ENCODE assay signal across 26 cellular contexts in the genomic region with DNA sequence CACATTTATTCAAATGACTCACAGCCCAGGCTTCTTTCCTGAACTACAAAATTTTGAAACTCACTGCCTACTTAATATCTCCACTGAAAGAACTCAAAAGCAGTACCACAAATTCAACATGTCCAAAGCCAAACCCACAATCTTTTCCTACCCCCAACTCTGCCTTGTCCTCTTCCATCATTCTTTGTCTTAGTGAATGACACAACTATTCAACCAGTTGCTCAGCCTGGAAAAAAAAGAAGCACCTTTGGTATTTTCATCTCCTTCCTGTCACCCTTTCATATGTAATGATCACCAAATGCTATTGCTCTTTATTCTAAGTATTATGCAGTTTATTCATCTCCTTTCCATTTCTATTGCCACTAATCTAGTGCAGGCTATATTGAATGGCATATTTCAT.
"Had no signal": no experiment of that assay in that cellular context is flagged by ENCODE, and none has a peak within 500 bp of the region (broad histone marks: within the 10 kb centered on the region; RNA-seq: fewer than 3 reads in every experiment).

No MANE protein-coding gene starts in this region.

- H3K4me3 ChIP-seq: adrenal gland, gastroesophageal sphincter, left lung, lower lobe of right lung, right atrium auricular region, stomach, suprapubic skin, tibial artery, upper lobe of right lung had no signal

- H3K9me3 Mint-ChIP-seq: activated B cell treated with CpG ODN at 0.5 μM for 24 hours; effector memory CD8-positive, alpha-beta T cell had no signal

- H3K9me3 ChIP-seq: adrenal gland, gastroesophageal sphincter, left lung, lower lobe of right lung, right atrium auricular region, stomach, suprapubic skin, tibial artery, upper lobe of right lung had no signal

- H3K27me3 Mint-ChIP-seq: activated B cell treated with CpG ODN at 0.5 μM for 24 hours; activated CD8-positive, alpha-beta memory T cell treated with anti-CD3 and anti-CD28 coated beads, Interleukin-2, amount 10 ng/mL, durations not matched to agents 7 days and 5 days; effector memory CD8-positive, alpha-beta T cell; stimulated activated naive B cell treated with anti-CD40 and anti-IgM and Interleukin-4, amounts not matched to agents 10 μg/mL and 1 μg/mL and 100 μg/mL, for 72 hours had no signal

- DNase-seq: activated B cell treated with CpG ODN at 0.5 μM for 24 hours; activated CD4-positive, alpha-beta T cell treated with anti-CD3 and anti-CD28 coated beads for 36 hours; activated CD8-positive, alpha-beta memory T cell treated with anti-CD3 and anti-CD28 coated beads, Interleukin-2, amount 10 ng/mL, durations not matched to agents 7 days and 5 days; activated CD8-positive, alpha-beta T cell treated with anti-CD3 and anti-CD28 coated beads, Interleukin-2, amount 10 ng/mL, durations not matched to agents 7 days and 5 days; activated naive CD4-positive, alpha-beta T cell; activated T-cell treated with anti-CD3 and anti-CD28 coated beads, Interleukin-2, amount 50 U/mL, for 48 hours; adrenal gland; aorta; brain microvascular endothelial cell; cortex of kidney; effector memory CD8-positive, alpha-beta T cell; hippocampal formation; left lung; lower lobe of right lung; mesenchymal stem cell; natural killer cell; stimulated activated CD4-positive, alpha-beta T cell treated with anti-CD3 and anti-CD28 coated beads, Interleukin-15, amount 100 ng/mL, for 24 hours; stimulated activated CD4-positive, alpha-beta T cell treated with anti-CD3 and anti-CD28 coated beads, Interleukin-2, amount 100 ng/mL, for 24 hours; stimulated activated naive B cell treated with anti-CD40 and anti-IgM and Interleukin-4, amounts not matched to agents 10 μg/mL and 1 μg/mL and 100 μg/mL, for 72 hours; stomach; tibial artery; upper lobe of right lung had no signal

- H3K4me1 Mint-ChIP-seq: activated B cell treated with CpG ODN at 0.5 μM for 24 hours; activated CD4-positive, alpha-beta T cell treated with anti-CD3 and anti-CD28 coated beads for 36 hours; activated CD8-positive, alpha-beta memory T cell treated with anti-CD3 and anti-CD28 coated beads, Interleukin-2, amount 10 ng/mL, durations not matched to agents 7 days and 5 days; natural killer cell; stimulated activated naive B cell treated with anti-CD40 and anti-IgM and Interleukin-4, amounts not matched to agents 10 μg/mL and 1 μg/mL and 100 μg/mL, for 72 hours had no signal

- H3K36me3 Mint-ChIP-seq: activated CD8-positive, alpha-beta memory T cell treated with anti-CD3 and anti-CD28 coated beads, Interleukin-2, amount 10 ng/mL, durations not matched to agents 7 days and 5 days; natural killer cell; stimulated activated naive B cell treated with anti-CD40 and anti-IgM and Interleukin-4, amounts not matched to agents 10 μg/mL and 1 μg/mL and 100 μg/mL, for 72 hours had no signal

- H3K27ac ChIP-seq: adrenal gland, brain microvascular endothelial cell, gastroesophageal sphincter, left lung, lower lobe of right lung, right atrium auricular region, stomach, suprapubic skin, tibial artery, upper lobe of right lung had no signal

- ATAC-seq: activated CD4-positive, alpha-beta T cell treated with anti-CD3 and anti-CD28 coated beads for 36 hours; activated CD8-positive, alpha-beta memory T cell treated with anti-CD3 and anti-CD28 coated beads, Interleukin-2, amount 10 ng/mL, durations not matched to agents 7 days and 5 days; activated CD8-positive, alpha-beta T cell treated with anti-CD3 and anti-CD28 coated beads, Interleukin-2, amount 10 ng/mL, durations not matched to agents 7 days and 5 days; effector memory CD8-positive, alpha-beta T cell; gastroesophageal sphincter; left lung; lower lobe of right lung; natural killer cell; stimulated activated naive B cell treated with anti-CD40 and anti-IgM and Interleukin-4, amounts not matched to agents 10 μg/mL and 1 μg/mL and 100 μg/mL, for 72 hours; upper lobe of right lung had no signal

- H3K4me1 ChIP-seq: adrenal gland, gastroesophageal sphincter, left lung, lower lobe of right lung, right atrium auricular region, stomach, suprapubic skin, tibial artery, upper lobe of right lung had no signal

- H3K36me3 ChIP-seq: adrenal gland, brain microvascular endothelial cell, gastroesophageal sphincter, left lung, lower lobe of right lung, right atrium auricular region, stomach, suprapubic skin, tibial artery, upper lobe of right lung had no signal

- H3K27ac Mint-ChIP-seq: activated B cell treated with CpG ODN at 0.5 μM for 24 hours; activated CD4-positive, alpha-beta T cell treated with anti-CD3 and anti-CD28 coated beads for 36 hours; activated CD8-positive, alpha-beta memory T cell treated with anti-CD3 and anti-CD28 coated beads, Interleukin-2, amount 10 ng/mL, durations not matched to agents 7 days and 5 days; activated CD8-positive, alpha-beta T cell treated with anti-CD3 and anti-CD28 coated beads, Interleukin-2, amount 10 ng/mL, durations not matched to agents 7 days and 5 days; activated naive CD8-positive, alpha-beta T cell; effector memory CD8-positive, alpha-beta T cell; natural killer cell; stimulated activated naive B cell treated with anti-CD40 and anti-IgM and Interleukin-4, amounts not matched to agents 10 μg/mL and 1 μg/mL and 100 μg/mL, for 72 hours had no signal

- H3K4me3 Mint-ChIP-seq: activated B cell treated with CpG ODN at 0.5 μM for 24 hours; activated CD4-positive, alpha-beta T cell treated with anti-CD3 and anti-CD28 coated beads for 36 hours; activated CD8-positive, alpha-beta memory T cell treated with anti-CD3 and anti-CD28 coated beads, Interleukin-2, amount 10 ng/mL, durations not matched to agents 7 days and 5 days; activated CD8-positive, alpha-beta T cell treated with anti-CD3 and anti-CD28 coated beads, Interleukin-2, amount 10 ng/mL, durations not matched to agents 7 days and 5 days; activated naive CD8-positive, alpha-beta T cell; effector memory CD8-positive, alpha-beta T cell; natural killer cell; stimulated activated naive B cell treated with anti-CD40 and anti-IgM and Interleukin-4, amounts not matched to agents 10 μg/mL and 1 μg/mL and 100 μg/mL, for 72 hours had no signal

- H3K27me3 ChIP-seq: adrenal gland, brain microvascular endothelial cell, gastroesophageal sphincter, left lung, right atrium auricular region, stomach, suprapubic skin, tibial artery, upper lobe of right lung had no signal
